ENCODE assay signal across 8 cellular contexts in genomic region chr2:233449071-233449901, GRCh38.
DNase-seq lines count a peak whose midpoint lies in the region; ATAC-seq and TF ChIP-seq lines count a peak whose summit lies in the region.

No MANE protein-coding gene starts in this region.

- no peaks in the 10 kb centered on the region for H3K9me3 Mint-ChIP-seq in mesothelial cell of epicardium
- H3K9me3 Mint-ChIP-seq in activated T-helper 17 cell treated with anti-CD3 and anti-CD28 coated beads, Interleukin-2, amount 50 U/mL, for 72 hours, result no peaks in the 10 kb centered on the region

- no peaks in the 10 kb centered on the region for H3K27me3 Mint-ChIP-seq in mesothelial cell of epicardium (ENCODE audit: low read depth)
- no peaks in the 10 kb centered on the region for H3K27me3 Mint-ChIP-seq in activated T-helper 17 cell treated with anti-CD3 and anti-CD28 coated beads, Interleukin-2, amount 50 U/mL, for 72 hours

- DNase-seq in AG20443 (ENCODE audit: low spot score) (peak; percentile 87), NAMALWA (ENCODE audit: low spot score) (peak; percentile 11), epithelial cell of esophagus (ENCODE audit: low read depth) (peak; percentile 53), mesothelial cell of epicardium (ENCODE audit: low spot score in 2 of 2, unreplicated experiment in 2 of 2) (peak in 1 of 2 experiments; percentile 71), NCI-H1092 (lab: John Stamatoyannopoulos, UW) (no peak)

- no peaks in the 10 kb centered on the region for H3K4me1 Mint-ChIP-seq in mesothelial cell of epicardium
- peaks cover 4% of the 10 kb centered on the region for H3K4me1 Mint-ChIP-seq in activated T-helper 17 cell treated with anti-CD3 and anti-CD28 coated beads, Interleukin-2, amount 50 U/mL, for 72 hours

- peak; percentile 85 for TF ChIP-seq CTCF in epithelial cell of esophagus (IDR thresholded peaks at IDR 0.05; ENCODE audit: insufficient read depth, low read depth, low read length, missing control alignments)
- TF ChIP-seq CTCF in mesothelial cell of epicardium (IDR thresholded peaks at IDR 0.05; ENCODE audit: unreplicated experiment), result peak; percentile 62

- H3K27ac Mint-ChIP-seq in mesothelial cell of epicardium, result no peak overlapping the region
- no peak overlapping the region for H3K27ac Mint-ChIP-seq in activated T-helper 17 cell treated with anti-CD3 and anti-CD28 coated beads, Interleukin-2, amount 50 U/mL, for 72 hours

- no peak for ATAC-seq in activated T-helper 17 cell treated with anti-CD3 and anti-CD28 coated beads, Interleukin-2, amount 50 U/mL, for 72 hours (replicated peaks)
- ATAC-seq in HG02678 (IDR thresholded peaks at IDR 0.05; ENCODE audit: unreplicated experiment), result no peak
- ATAC-seq in HG03196 (IDR thresholded peaks at IDR 0.05; ENCODE audit: unreplicated experiment), result no peak

- H3K4me3 ChIP-seq in epithelial cell of esophagus (ENCODE audit: low read length), result no peak overlapping the region

- no peak overlapping the region for H3K4me3 Mint-ChIP-seq in mesothelial cell of epicardium
- H3K4me3 Mint-ChIP-seq in activated T-helper 17 cell treated with anti-CD3 and anti-CD28 coated beads, Interleukin-2, amount 50 U/mL, for 72 hours, result no peak overlapping the region

- H3K36me3 Mint-ChIP-seq in mesothelial cell of epicardium, result peaks cover 16% of the 10 kb centered on the region
- peaks cover 79% of the 10 kb centered on the region for H3K36me3 Mint-ChIP-seq in activated T-helper 17 cell treated with anti-CD3 and anti-CD28 coated beads, Interleukin-2, amount 50 U/mL, for 72 hours (ENCODE audit: low read depth)
